ENCODE assay signal across 19 cellular contexts in genomic region chr2:179745615-179746263, GRCh38.
DNase-seq lines count a peak whose midpoint lies in the region; ATAC-seq and TF ChIP-seq lines count a peak whose summit lies in the region.
"Had no signal": no experiment of that assay in that cellular context is flagged by ENCODE, and none has a peak within 500 bp of the region (broad histone marks: within the 10 kb centered on the region; RNA-seq: fewer than 3 reads in every experiment).

No MANE protein-coding gene starts in this region.

- peaks cover 8% of the 10 kb centered on the region for H3K4me1 ChIP-seq in osteoblast (ENCODE audit: insufficient read depth, low read length)

- ATAC-seq in omental fat pad (ENCODE audit: low FRiP score) (no peak), HG03460 (IDR thresholded peaks at IDR 0.05; ENCODE audit: unreplicated experiment) (no peak)
- ATAC-seq: stimulated activated effector memory CD8-positive, alpha-beta T cell treated with anti-CD3 and anti-CD28 coated beads, Interleukin-12 subunit alpha, Interleukin-12 subunit beta, amount 100 ng/mL, for 72 hours had no signal

- no peaks in the 10 kb centered on the region for H4K20me1 ChIP-seq in osteoblast (ENCODE audit: insufficient read depth, low read length)

- no peaks in the 10 kb centered on the region for H3K36me3 ChIP-seq in osteoblast (ENCODE audit: insufficient read depth, low read length)
- H3K36me3 ChIP-seq: WERI-Rb-1 had no signal

- no peaks in the 10 kb centered on the region for H3K79me2 ChIP-seq in osteoblast (ENCODE audit: insufficient read depth, low read length)

- intact Hi-C loops in dorsolateral prefrontal cortex (cut with DNase I) = loop anchor here (5.0 kb wide), 2 partner anchors 318 to 323 kb away; no protein-coding TSS in a partner anchor

- TF ChIP-seq CTCF in dorsolateral prefrontal cortex (IDR thresholded peaks at IDR 0.05 in 54 of 56, conservative IDR thresholded peaks at IDR 0.05 in 2 of 56; ENCODE audit: low read depth in 1 of 56, partially characterized antibody in 56 of 56) (no peak), osteoblast (IDR thresholded peaks at IDR 0.05; ENCODE audit: extremely low read depth, low read depth, low read length) (no peak), GM13976 (IDR thresholded peaks at IDR 0.05; ENCODE audit: borderline replicate concordance, control extremely low read depth, extremely low read depth, insufficient read depth, missing control alignments) (no peak), omental fat pad (IDR thresholded peaks at IDR 0.05) (no peak)

- H3K4me2 ChIP-seq in osteoblast (ENCODE audit: insufficient read depth, low read length) = peak overlapping the region; percentile 25

- in situ Hi-C loops in GM13976 (cut with MboI; ENCODE audit: low sequenced_read_pairs, unreplicated experiment) = loop anchor here (25.0 kb wide), 1 partner anchor 958 kb away; no protein-coding TSS in a partner anchor

- DNase-seq in Ammon's horn (ENCODE audit: low spot score) (peak; percentile 9), NCI-H2227 treated with DMSO at 0.1 percent for 48 hours (lab: John Stamatoyannopoulos, UW) (peak; percentile 30), dorsolateral prefrontal cortex (peak in 4 of 10 donors; percentile 19 to 38 (median 33)), osteoblast (ENCODE audit: insufficient read length, low spot score, missing footprints) (no peak), GM13976 (ENCODE audit: low spot score) (no peak), NCI-H2171 treated with DMSO at 0.1 percent for 48 hours (lab: John Stamatoyannopoulos, UW) (no peak), omental fat pad (ENCODE audit: low spot score) (no peak)
- DNase-seq: activated CD4-positive, alpha-beta memory T cell treated with anti-CD3 and anti-CD28 coated beads for 36 hours; activated naive CD4-positive, alpha-beta T cell treated with anti-CD3 and anti-CD28 coated beads, Interleukin-2, amount 50 U/mL, for 16 hours; activated T-cell treated with anti-CD3 and anti-CD28 coated beads, Interleukin-2, amount 50 U/mL, for 1 hour; CD8-positive, alpha-beta memory T cell; DMS79; MV-4-11; NCI-H1930; NCI-H524 treated with DMSO at 0.1 percent for 48 hours; SHP77 treated with DMSO at 0.1 percent for 48 hours; WERI-Rb-1 had no signal

- peaks cover 0 to 4% (median 0%) of the 10 kb centered on the region in 45 donors for H3K27me3 ChIP-seq in dorsolateral prefrontal cortex
- H3K27me3 ChIP-seq in osteoblast (ENCODE audit: insufficient read depth, low read length) = no peaks in the 10 kb centered on the region

- peak overlapping the region; percentile 53 for H2AFZ ChIP-seq in osteoblast (ENCODE audit: low read length)

- peak overlapping the region in 2 of 59 donors; percentile 28 to 38 for H3K27ac ChIP-seq in dorsolateral prefrontal cortex
- H3K27ac ChIP-seq in osteoblast (ENCODE audit: low read depth, low read length) = no peak overlapping the region
- H3K27ac ChIP-seq: WERI-Rb-1 had no signal

- peak overlapping the region in 48 of 59 donors; percentile 2 to 58 (median 32) for H3K4me3 ChIP-seq in dorsolateral prefrontal cortex
- peak overlapping the region; percentile 19 for H3K4me3 ChIP-seq in osteoblast (ENCODE audit: insufficient read depth, low read length)

- H3K9me3 ChIP-seq in osteoblast (ENCODE audit: low read depth, low read length) = no peaks in the 10 kb centered on the region

Comparison
In these comparisons a context has a peak if more than half of its experiments do, and no peak if none do; other contexts are left out.
1. DNase-seq: peak in Ammon's horn (single experiment) and NCI-H2227 treated with DMSO at 0.1 percent for 48 hours (single experiment); none in osteoblast (single experiment), GM13976 (single experiment), NCI-H2171 treated with DMSO at 0.1 percent for 48 hours (single experiment) and omental fat pad (single experiment).